Comparison of ENCODE assay signal across 9 cellular contexts in the genomic region with DNA sequence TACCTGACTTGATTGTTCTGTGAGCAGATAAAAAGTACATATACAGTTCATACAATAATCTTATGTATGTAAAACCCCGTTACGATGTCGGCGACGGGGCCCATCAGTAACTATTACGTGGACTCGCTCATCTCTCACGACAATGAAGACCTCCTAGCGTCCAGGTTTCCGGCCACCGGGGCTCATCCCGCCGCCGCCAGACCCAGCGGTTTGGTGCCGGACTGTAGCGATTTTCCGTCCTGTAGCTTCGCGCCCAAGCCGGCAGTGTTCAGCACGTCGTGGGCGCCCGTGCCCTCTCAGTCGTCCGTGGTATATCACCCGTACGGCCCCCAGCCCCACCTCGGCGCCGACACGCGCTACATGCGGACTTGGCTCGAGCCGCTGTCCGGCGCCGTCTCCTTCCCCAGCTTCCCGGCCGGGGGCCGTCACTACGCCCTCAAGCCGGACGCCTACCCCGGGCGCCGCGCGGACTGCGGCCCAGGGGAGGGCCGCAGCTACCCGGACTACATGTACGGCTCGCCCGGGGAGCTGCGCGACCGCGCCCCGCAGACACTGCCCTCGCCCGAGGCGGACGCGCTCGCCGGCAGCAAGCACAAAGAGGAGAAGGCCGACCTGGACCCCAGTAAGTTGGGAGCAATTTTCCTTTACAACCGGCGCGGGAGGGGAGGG. TPM values are rescaled to one million over a fixed set of nuclear protein-coding genes. Genes with fewer than 3 reads are reported as not detected.
DNase-seq lines count a peak whose midpoint lies in the region; ATAC-seq and TF ChIP-seq lines count a peak whose summit lies in the region.
"Had no signal": no experiment of that assay in that cellular context is flagged by ENCODE, and none has a peak within 500 bp of the region (broad histone marks: within the 10 kb centered on the region; RNA-seq: fewer than 3 reads in every experiment).

HOXC9 (plus strand) TSS at position 57 of the 669 bp plus-strand sequence; CDS start at position 85, 28 bp downstream.

- no peaks in the 10 kb centered on the region for H4K20me1 ChIP-seq in smooth muscle cell (ENCODE audit: low read depth)

- no peak within 1 kb of the TSS for H3K27ac Mint-ChIP-seq in glutamatergic neuron (ENCODE audit: unreplicated experiment)

- no peak for ATAC-seq in HG03469 (IDR thresholded peaks at IDR 0.05; ENCODE audit: unreplicated experiment)
- no peak for ATAC-seq in GM18519 (IDR thresholded peaks at IDR 0.05; ENCODE audit: low FRiP score, unreplicated experiment)

- peaks cover 57% of the 10 kb centered on the region for H3K27me3 Mint-ChIP-seq in glutamatergic neuron (ENCODE audit: unreplicated experiment)

- no peaks in the 10 kb centered on the region for H3K9me3 ChIP-seq in SJCRH30 (replicated peaks)
- H3K9me3 ChIP-seq in smooth muscle cell (replicated peaks; ENCODE audit: low read depth), result no peaks in the 10 kb centered on the region

- TF ChIP-seq CTCF in glutamatergic neuron (IDR thresholded peaks at IDR 0.05; ENCODE audit: partially characterized antibody, unreplicated experiment) (no peak), smooth muscle cell (IDR thresholded peaks at IDR 0.05; ENCODE audit: borderline replicate concordance, insufficient read depth, poor library complexity, severe bottlenecking) (no peak)

- H3K4me1 Mint-ChIP-seq in glutamatergic neuron (ENCODE audit: low read depth, unreplicated experiment), result no peaks in the 10 kb centered on the region

- no peaks in the 10 kb centered on the region for H3K4me1 ChIP-seq in SJCRH30
- peaks cover 7% of the 10 kb centered on the region for H3K4me1 ChIP-seq in smooth muscle cell (ENCODE audit: low read depth)

- DNase-seq in NCI-H1092 (lab: John Stamatoyannopoulos, UW) (peak; percentile 48), NCI-H1092 treated with DMSO at 0.1 percent for 48 hours (lab: John Stamatoyannopoulos, UW) (no peak), SJCRH30 (peak in 1 of 2 experiments; percentile 43), glutamatergic neuron (peak; percentile 39), smooth muscle cell (lab: John Stamatoyannopoulos, UW; ENCODE audit: unreplicated experiment) (no peak), NCI-H1694 treated with DMSO at 0.1 percent for 48 hours (lab: John Stamatoyannopoulos, UW) (no peak)

- peak within 1 kb of the TSS; percentile 73 for H3K4me3 ChIP-seq in SJCRH30
- peak within 1 kb of the TSS; percentile 56 for H3K4me3 ChIP-seq in smooth muscle cell

- no peaks in the 10 kb centered on the region for H3F3A ChIP-seq in smooth muscle cell (ENCODE audit: low read depth)

- H3K79me2 ChIP-seq in smooth muscle cell (ENCODE audit: low read depth), result no peaks in the 10 kb centered on the region

- H3K4me3 Mint-ChIP-seq in glutamatergic neuron (ENCODE audit: unreplicated experiment), result peak within 1 kb of the TSS; percentile 75

- WGBS in smooth muscle cell (ENCODE audit: low lambda C conversion rate), result 4% methylated on average over 67 of the region's 73 CpGs

- peak within 1 kb of the TSS; percentile 87 for H3K4me2 ChIP-seq in smooth muscle cell

- no peaks in the 10 kb centered on the region for H3K36me3 Mint-ChIP-seq in glutamatergic neuron (ENCODE audit: unreplicated experiment)

- H3K36me3 ChIP-seq in SJCRH30, result no peaks in the 10 kb centered on the region
- no peaks in the 10 kb centered on the region for H3K36me3 ChIP-seq in smooth muscle cell (ENCODE audit: low read depth)

- H3K9ac ChIP-seq in smooth muscle cell (ENCODE audit: low read depth), result peak within 1 kb of the TSS; percentile 78

- peaks cover 10% of the 10 kb centered on the region for H3K9me3 Mint-ChIP-seq in glutamatergic neuron (ENCODE audit: unreplicated experiment)

- H3K27me3 ChIP-seq in SJCRH30 (no peaks in the 10 kb centered on the region), smooth muscle cell (ENCODE audit: low read depth) (peaks cover 100% of the 10 kb centered on the region)

- H2AFZ ChIP-seq in smooth muscle cell (ENCODE audit: low read depth), result peak within 1 kb of the TSS; percentile 83

- H3K27ac ChIP-seq in SJCRH30 (peak within 1 kb of the TSS; percentile 62), smooth muscle cell (ENCODE audit: low read depth) (no peak within 1 kb of the TSS)

RNA-seq across cellular contexts. Expression of gene HOXC9, which starts in this region (rescaled TPM):
- total RNA-seq in SJCRH30 (2014; rRNA removed; shearing (Covaris generic)), result 5.6 and 7.1 TPM in 2 replicates
- total RNA-seq in glutamatergic neuron (ENCODE audit: unreplicated experiment) (not detected), smooth muscle cell (0.54 and 1.2 TPM in 2 replicates)
- polyA plus RNA-seq in smooth muscle cell, result 2.5 and 2.7 TPM in 2 replicates
- total RNA-seq: activated CD8-positive, alpha-beta memory T cell treated with anti-CD3 and anti-CD28 coated beads for 36 hours had no signal

Comparison
In these comparisons a context has a peak if more than half of its experiments do, and no peak if none do; other contexts are left out.
1. Peak in DNase-seq in glutamatergic neuron; RNA of the gene not detected or under 1 TPM.